ENCODE assay signal across 1 cellular context in the genomic region with DNA sequence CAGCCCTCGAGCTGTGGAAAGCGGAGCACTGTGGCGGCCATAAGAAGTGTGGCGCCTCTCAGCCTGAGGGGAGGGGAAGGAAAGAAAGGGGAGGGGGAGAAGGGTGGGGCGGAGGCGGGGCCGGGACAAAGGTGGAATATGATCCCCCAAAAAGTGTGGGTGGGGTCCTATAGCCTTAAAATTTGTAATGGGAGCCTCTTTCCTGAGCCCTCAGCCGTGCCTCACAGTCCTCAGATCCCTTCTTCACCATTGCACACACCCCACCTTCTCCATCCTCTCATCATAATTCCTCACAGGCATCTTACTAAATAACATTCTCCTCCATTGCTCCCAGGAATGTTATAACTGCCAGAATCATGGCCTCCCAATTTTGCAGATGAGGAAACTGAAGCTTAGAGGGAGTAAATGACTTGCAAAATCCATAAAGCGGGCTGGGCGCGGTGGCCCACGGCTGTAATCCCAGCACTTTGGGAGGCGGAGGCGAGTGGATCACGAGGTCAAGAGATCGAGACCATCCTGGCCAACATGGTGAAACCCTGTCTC.
A peak's percentile ranks its signal among the peaks of the same experiment; 100 is the strongest.
TF ChIP-seq lines count a peak whose summit lies in the region.

No MANE protein-coding gene starts in this region.

TF ChIP-seq in GM12878, 131 proteins besides CTCF, POLR2A, EP300 and RAD21 (continued from another document and continues in another):
- TF ChIP-seq, protein P1, sequence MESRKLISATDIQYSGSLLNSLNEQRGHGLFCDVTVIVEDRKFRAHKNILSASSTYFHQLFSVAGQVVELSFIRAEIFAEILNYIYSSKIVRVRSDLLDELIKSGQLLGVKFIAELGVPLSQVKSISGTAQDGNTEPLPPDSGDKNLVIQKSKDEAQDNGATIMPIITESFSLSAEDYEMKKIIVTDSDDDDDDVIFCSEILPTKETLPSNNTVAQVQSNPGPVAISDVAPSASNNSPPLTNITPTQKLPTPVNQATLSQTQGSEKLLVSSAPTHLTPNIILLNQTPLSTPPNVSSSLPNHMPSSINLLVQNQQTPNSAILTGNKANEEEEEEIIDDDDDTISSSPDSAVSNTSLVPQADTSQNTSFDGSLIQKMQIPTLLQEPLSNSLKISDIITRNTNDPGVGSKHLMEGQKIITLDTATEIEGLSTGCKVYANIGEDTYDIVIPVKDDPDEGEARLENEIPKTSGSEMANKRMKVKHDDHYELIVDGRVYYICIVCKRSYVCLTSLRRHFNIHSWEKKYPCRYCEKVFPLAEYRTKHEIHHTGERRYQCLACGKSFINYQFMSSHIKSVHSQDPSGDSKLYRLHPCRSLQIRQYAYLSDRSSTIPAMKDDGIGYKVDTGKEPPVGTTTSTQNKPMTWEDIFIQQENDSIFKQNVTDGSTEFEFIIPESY (IDR thresholded peaks at IDR 0.05) = peak; percentile 60; the same call in 1 of the 2 replicates
- TF ChIP-seq RELA (IDR thresholded peaks at IDR 0.05; ENCODE audit: borderline replicate concordance, partially characterized antibody) = no peak
- TF ChIP-seq, protein P2, sequence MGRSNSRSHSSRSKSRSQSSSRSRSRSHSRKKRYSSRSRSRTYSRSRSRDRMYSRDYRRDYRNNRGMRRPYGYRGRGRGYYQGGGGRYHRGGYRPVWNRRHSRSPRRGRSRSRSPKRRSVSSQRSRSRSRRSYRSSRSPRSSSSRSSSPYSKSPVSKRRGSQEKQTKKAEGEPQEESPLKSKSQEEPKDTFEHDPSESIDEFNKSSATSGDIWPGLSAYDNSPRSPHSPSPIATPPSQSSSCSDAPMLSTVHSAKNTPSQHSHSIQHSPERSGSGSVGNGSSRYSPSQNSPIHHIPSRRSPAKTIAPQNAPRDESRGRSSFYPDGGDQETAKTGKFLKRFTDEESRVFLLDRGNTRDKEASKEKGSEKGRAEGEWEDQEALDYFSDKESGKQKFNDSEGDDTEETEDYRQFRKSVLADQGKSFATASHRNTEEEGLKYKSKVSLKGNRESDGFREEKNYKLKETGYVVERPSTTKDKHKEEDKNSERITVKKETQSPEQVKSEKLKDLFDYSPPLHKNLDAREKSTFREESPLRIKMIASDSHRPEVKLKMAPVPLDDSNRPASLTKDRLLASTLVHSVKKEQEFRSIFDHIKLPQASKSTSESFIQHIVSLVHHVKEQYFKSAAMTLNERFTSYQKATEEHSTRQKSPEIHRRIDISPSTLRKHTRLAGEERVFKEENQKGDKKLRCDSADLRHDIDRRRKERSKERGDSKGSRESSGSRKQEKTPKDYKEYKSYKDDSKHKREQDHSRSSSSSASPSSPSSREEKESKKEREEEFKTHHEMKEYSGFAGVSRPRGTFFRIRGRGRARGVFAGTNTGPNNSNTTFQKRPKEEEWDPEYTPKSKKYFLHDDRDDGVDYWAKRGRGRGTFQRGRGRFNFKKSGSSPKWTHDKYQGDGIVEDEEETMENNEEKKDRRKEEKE (IDR thresholded peaks at IDR 0.05) = no peak
- no peak for TF ChIP-seq NRF1 (conservative IDR thresholded peaks at IDR 0.05; ENCODE audit: low read depth, low read length)
- TF ChIP-seq JUND (IDR thresholded peaks at IDR 0.05; ENCODE audit: low read depth, low read length) = no peak
- TF ChIP-seq, protein P3, sequence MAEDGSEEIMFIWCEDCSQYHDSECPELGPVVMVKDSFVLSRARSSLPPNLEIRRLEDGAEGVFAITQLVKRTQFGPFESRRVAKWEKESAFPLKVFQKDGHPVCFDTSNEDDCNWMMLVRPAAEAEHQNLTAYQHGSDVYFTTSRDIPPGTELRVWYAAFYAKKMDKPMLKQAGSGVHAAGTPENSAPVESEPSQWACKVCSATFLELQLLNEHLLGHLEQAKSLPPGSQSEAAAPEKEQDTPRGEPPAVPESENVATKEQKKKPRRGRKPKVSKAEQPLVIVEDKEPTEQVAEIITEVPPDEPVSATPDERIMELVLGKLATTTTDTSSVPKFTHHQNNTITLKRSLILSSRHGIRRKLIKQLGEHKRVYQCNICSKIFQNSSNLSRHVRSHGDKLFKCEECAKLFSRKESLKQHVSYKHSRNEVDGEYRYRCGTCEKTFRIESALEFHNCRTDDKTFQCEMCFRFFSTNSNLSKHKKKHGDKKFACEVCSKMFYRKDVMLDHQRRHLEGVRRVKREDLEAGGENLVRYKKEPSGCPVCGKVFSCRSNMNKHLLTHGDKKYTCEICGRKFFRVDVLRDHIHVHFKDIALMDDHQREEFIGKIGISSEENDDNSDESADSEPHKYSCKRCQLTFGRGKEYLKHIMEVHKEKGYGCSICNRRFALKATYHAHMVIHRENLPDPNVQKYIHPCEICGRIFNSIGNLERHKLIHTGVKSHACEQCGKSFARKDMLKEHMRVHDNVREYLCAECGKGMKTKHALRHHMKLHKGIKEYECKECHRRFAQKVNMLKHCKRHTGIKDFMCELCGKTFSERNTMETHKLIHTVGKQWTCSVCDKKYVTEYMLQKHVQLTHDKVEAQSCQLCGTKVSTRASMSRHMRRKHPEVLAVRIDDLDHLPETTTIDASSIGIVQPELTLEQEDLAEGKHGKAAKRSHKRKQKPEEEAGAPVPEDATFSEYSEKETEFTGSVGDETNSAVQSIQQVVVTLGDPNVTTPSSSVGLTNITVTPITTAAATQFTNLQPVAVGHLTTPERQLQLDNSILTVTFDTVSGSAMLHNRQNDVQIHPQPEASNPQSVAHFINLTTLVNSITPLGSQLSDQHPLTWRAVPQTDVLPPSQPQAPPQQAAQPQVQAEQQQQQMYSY (CRISPR knock-in tag; IDR thresholded peaks at IDR 0.05) = no peak
- 0 out of 2 replicates have a peak, but pooled peaks have one; percentile 10 for TF ChIP-seq POLR2AphosphoS5 (IDR thresholded peaks at IDR 0.05; ENCODE audit: low read length)
- TF ChIP-seq ZNF24 (IDR thresholded peaks at IDR 0.05) = no peak
- no peak for TF ChIP-seq CREB1 (IDR thresholded peaks at IDR 0.05; ENCODE audit: low read depth)
- no peak for TF ChIP-seq CHD1 (IDR thresholded peaks at IDR 0.05; ENCODE audit: low read depth, low read length)
- TF ChIP-seq, protein P4, sequence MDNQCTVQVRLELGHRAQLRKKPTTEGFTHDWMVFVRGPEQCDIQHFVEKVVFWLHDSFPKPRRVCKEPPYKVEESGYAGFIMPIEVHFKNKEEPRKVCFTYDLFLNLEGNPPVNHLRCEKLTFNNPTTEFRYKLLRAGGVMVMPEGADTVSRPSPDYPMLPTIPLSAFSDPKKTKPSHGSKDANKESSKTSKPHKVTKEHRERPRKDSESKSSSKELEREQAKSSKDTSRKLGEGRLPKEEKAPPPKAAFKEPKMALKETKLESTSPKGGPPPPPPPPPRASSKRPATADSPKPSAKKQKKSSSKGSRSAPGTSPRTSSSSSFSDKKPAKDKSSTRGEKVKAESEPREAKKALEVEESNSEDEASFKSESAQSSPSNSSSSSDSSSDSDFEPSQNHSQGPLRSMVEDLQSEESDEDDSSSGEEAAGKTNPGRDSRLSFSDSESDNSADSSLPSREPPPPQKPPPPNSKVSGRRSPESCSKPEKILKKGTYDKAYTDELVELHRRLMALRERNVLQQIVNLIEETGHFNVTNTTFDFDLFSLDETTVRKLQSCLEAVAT (IDR thresholded peaks at IDR 0.05) = peak; percentile 98
- TF ChIP-seq, protein P5, sequence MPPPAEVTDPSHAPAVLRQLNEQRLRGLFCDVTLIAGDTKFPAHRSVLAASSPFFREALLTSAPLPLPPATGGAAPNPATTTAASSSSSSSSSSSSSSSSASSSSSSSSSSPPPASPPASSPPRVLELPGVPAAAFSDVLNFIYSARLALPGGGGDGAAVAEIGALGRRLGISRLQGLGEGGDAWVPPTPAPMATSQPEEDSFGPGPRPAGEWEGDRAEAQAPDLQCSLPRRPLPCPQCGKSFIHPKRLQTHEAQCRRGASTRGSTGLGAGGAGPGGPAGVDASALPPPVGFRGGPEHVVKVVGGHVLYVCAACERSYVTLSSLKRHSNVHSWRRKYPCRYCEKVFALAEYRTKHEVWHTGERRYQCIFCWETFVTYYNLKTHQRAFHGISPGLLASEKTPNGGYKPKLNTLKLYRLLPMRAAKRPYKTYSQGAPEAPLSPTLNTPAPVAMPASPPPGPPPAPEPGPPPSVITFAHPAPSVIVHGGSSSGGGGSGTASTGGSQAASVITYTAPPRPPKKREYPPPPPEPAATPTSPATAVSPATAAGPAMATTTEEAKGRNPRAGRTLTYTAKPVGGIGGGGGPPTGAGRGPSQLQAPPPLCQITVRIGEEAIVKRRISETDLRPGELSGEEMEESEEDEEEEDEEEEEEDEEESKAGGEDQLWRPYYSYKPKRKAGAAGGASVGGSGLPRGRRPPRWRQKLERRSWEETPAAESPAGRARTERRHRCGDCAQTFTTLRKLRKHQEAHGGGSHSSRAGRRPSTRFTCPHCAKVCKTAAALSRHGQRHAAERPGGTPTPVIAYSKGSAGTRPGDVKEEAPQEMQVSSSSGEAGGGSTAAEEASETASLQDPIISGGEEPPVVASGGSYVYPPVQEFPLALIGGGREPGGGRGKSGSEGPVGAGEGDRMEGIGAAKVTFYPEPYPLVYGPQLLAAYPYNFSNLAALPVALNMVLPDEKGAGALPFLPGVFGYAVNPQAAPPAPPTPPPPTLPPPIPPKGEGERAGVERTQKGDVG (CRISPR knock-in tag; IDR thresholded peaks at IDR 0.05) = no peak
- TF ChIP-seq NBN (IDR thresholded peaks at IDR 0.05) = no peak
- no peak for TF ChIP-seq SRF (IDR thresholded peaks at IDR 0.05; ENCODE audit: low read depth in 2 of 2, low read length in 2 of 2)
- TF ChIP-seq LARP7 (IDR thresholded peaks at IDR 0.05) = no peak
- TF ChIP-seq, protein P6, sequence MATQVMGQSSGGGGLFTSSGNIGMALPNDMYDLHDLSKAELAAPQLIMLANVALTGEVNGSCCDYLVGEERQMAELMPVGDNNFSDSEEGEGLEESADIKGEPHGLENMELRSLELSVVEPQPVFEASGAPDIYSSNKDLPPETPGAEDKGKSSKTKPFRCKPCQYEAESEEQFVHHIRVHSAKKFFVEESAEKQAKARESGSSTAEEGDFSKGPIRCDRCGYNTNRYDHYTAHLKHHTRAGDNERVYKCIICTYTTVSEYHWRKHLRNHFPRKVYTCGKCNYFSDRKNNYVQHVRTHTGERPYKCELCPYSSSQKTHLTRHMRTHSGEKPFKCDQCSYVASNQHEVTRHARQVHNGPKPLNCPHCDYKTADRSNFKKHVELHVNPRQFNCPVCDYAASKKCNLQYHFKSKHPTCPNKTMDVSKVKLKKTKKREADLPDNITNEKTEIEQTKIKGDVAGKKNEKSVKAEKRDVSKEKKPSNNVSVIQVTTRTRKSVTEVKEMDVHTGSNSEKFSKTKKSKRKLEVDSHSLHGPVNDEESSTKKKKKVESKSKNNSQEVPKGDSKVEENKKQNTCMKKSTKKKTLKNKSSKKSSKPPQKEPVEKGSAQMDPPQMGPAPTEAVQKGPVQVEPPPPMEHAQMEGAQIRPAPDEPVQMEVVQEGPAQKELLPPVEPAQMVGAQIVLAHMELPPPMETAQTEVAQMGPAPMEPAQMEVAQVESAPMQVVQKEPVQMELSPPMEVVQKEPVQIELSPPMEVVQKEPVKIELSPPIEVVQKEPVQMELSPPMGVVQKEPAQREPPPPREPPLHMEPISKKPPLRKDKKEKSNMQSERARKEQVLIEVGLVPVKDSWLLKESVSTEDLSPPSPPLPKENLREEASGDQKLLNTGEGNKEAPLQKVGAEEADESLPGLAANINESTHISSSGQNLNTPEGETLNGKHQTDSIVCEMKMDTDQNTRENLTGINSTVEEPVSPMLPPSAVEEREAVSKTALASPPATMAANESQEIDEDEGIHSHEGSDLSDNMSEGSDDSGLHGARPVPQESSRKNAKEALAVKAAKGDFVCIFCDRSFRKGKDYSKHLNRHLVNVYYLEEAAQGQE (IDR thresholded peaks at IDR 0.05; ENCODE audit: low read depth, low read length) = no peak
- no peak for TF ChIP-seq TCF12 (IDR thresholded peaks at IDR 0.05; ENCODE audit: low read depth, low read length)
- no peak for TF ChIP-seq HSF1 (IDR thresholded peaks at IDR 0.05; ENCODE audit: low read depth, low read length)
- TF ChIP-seq EZH2 (IDR thresholded peaks at IDR 0.05; ENCODE audit: borderline replicate concordance, control insufficient read depth, low read depth, low read length) = no peak
- TF ChIP-seq GATAD2B (conservative IDR thresholded peaks at IDR 0.05; ENCODE audit: low read depth) = no peak
- no peak for TF ChIP-seq E2F8 (IDR thresholded peaks at IDR 0.05; ENCODE audit: low read depth, partially characterized antibody)
- TF ChIP-seq CHD4 (IDR thresholded peaks at IDR 0.05) = no peak
- TF ChIP-seq ASH2L (IDR thresholded peaks at IDR 0.05; ENCODE audit: borderline replicate concordance, low read depth) = no peak
- no peak; the same call in 1 of the 2 replicates for TF ChIP-seq SIN3A (IDR thresholded peaks at IDR 0.05; ENCODE audit: low read depth, low read length)
- no peak for TF ChIP-seq SUZ12 (IDR thresholded peaks at IDR 0.05; ENCODE audit: unreplicated experiment)
- TF ChIP-seq PAX5 (IDR thresholded peaks at IDR 0.05; ENCODE audit: borderline replicate concordance, low read depth, low read length) = no peak
